Comparison of ENCODE assay signal across 8 cellular contexts in genomic region chr15:78506971-78507830, GRCh38. TPM values are rescaled to one million over a fixed set of nuclear protein-coding genes. Genes with fewer than 3 reads are reported as not detected.
A peak's percentile ranks its signal among the peaks of the same experiment; 100 is the strongest.
DNase-seq lines count a peak whose midpoint lies in the region; ATAC-seq and TF ChIP-seq lines count a peak whose summit lies in the region.

A gene with protein sequence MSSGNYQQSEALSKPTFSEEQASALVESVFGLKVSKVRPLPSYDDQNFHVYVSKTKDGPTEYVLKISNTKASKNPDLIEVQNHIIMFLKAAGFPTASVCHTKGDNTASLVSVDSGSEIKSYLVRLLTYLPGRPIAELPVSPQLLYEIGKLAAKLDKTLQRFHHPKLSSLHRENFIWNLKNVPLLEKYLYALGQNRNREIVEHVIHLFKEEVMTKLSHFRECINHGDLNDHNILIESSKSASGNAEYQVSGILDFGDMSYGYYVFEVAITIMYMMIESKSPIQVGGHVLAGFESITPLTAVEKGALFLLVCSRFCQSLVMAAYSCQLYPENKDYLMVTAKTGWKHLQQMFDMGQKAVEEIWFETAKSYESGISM (plus strand): TSS chr15:78507577. CDS start chr15:78513089, 5,512 bp downstream.

- WGBS in sigmoid colon, 2 donors, result 1 to 2% methylated on average over 63 of the region's 63 CpGs

- H3K4me1 ChIP-seq in sigmoid colon, result peaks cover 0 to 12% (median 8%) of the 10 kb centered on the region in 4 donors

- H3K27ac ChIP-seq in 22Rv1 (peak within 1 kb of the TSS; percentile 70), sigmoid colon (peak within 1 kb of the TSS; percentile 75 to 82 (median 80))

- ATAC-seq in GM18520 (IDR thresholded peaks at IDR 0.05; ENCODE audit: unreplicated experiment), result peak; percentile 77
- ATAC-seq in HG03066 (IDR thresholded peaks at IDR 0.05; ENCODE audit: low read depth, unreplicated experiment), result peak; percentile 81

- intact Hi-C loops in sigmoid colon (cut with DNase I), result loop anchor here (2.0 kb wide), 1 partner anchor 34 kb away; the partner anchor contains the start of gene PSMA4

- TF ChIP-seq CTCF in 22Rv1 (IDR thresholded peaks at IDR 0.05) (peak; percentile 43), sigmoid colon (IDR thresholded peaks at IDR 0.05) (peak in 1 of 4 experiments; percentile 13)

- DNase-seq in NCI-H2107 treated with DMSO at 0.1 percent for 48 hours (lab: John Stamatoyannopoulos, UW; ENCODE audit: unreplicated experiment) (peak; percentile 93), UCSD-AML1 (lab: John Stamatoyannopoulos, UW; ENCODE audit: unreplicated experiment) (peak; percentile 87), brain pericyte (ENCODE audit: low read depth, low spot score) (peak; percentile 87), sigmoid colon (peak; percentile 97)

- H3K4me3 ChIP-seq in iPS-11a (ENCODE audit: low read depth, low read length) (peak within 1 kb of the TSS; percentile 66), sigmoid colon (peak within 1 kb of the TSS; percentile 64 to 89 (median 78))

- H3K36me3 ChIP-seq in sigmoid colon, result no peaks in the 10 kb centered on the region

- TF ChIP-seq EP300 in sigmoid colon (IDR thresholded peaks at IDR 0.05), result no peak

- H3K9me3 ChIP-seq in sigmoid colon, result no peaks in the 10 kb centered on the region

- peak; percentile 32 to 54 for TF ChIP-seq POLR2A in sigmoid colon (IDR thresholded peaks at IDR 0.05)

- H3K27me3 ChIP-seq in sigmoid colon, result no peaks in the 10 kb centered on the region

RNA-seq across cellular contexts. Expression of the gene that starts here (rescaled TPM):
- total RNA-seq in sigmoid colon, result 10 to 100 TPM in 3 of 4 donors, 1 to 10 TPM in 1; 9.1 to 17.8 (median 15.0) TPM
- polyA plus RNA-seq in sigmoid colon, result 1 to 10 TPM; 4.0 to 7.2 (median 4.9) TPM

Comparison
In these comparisons a context has a peak if more than half of its experiments do, and no peak if none do; other contexts are left out.
1. Peak in every context shown above with its lines: DNase-seq, ATAC-seq, H3K4me3 ChIP-seq and H3K27ac ChIP-seq.